32 cellular contexts compared by ENCODE assay signal in the genomic region with DNA sequence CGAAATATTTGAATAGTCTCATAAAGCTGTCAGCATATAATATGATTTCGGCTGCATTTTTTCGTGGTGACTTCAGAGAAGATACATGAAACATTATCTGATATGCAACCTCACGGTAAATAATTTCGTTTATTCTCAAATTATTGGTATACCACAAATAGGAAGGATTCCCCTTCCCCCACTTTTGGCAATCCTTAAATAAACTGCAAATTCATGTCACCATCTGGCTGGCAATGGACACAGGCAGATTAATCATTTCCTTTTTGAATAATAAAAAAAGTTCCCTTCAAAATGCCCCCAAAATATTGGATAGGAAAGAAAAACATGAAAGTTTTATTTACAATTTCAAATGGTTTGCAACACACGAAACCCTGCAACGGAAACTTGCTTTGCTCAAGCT.
"Had no signal": no experiment of that assay in that cellular context is flagged by ENCODE, and none has a peak within 500 bp of the region (broad histone marks: within the 10 kb centered on the region; RNA-seq: fewer than 3 reads in every experiment).

No MANE protein-coding gene starts in this region.

- DNase-seq: activated CD4-positive, alpha-beta memory T cell treated with anti-CD3 and anti-CD28 coated beads, Interleukin-2, amount 10 ng/mL, durations not matched to agents 7 days and 5 days; activated CD4-positive, alpha-beta T cell treated with anti-CD3 and anti-CD28 coated beads for 1 hour; activated CD4-positive, alpha-beta T cell treated with anti-CD3 and anti-CD28 coated beads, Interleukin-2, amount 10 ng/mL, durations not matched to agents 7 days and 5 days; activated gamma-delta T cell treated with Interleukin-2 at 50 U/mL for 16 hours; activated naive CD8-positive, alpha-beta T cell treated with anti-CD3 and anti-CD28 coated beads, Interleukin-2, amount 50 U/mL, for 24 hours; activated T-cell treated with anti-CD3 and anti-CD28 coated beads, Interleukin-2, amount 50 U/mL, for 4 hours; dorsolateral prefrontal cortex; effector memory CD4-positive, alpha-beta T cell; erythroblast; heart right ventricle; kidney glomerular epithelial cell; lower lobe of right lung; naive B cell; nephron progenitor cell; pancreas; sigmoid colon; stimulated activated CD4-positive, alpha-beta T cell treated with anti-CD3 and anti-CD28 coated beads, Interleukin-1b, Interleukin-23, amount 100 ng/mL, for 48 hours; stimulated activated CD4-positive, alpha-beta T cell treated with anti-CD3 and anti-CD28 coated beads, Interleukin-4, amount 100 ng/mL, for 4 hours; stimulated activated CD8-positive, alpha-beta memory T cell treated with anti-CD3 and anti-CD28 coated beads, Interleukin-4, amount 100 ng/mL, for 48 hours; stimulated activated naive CD8-positive, alpha-beta T cell treated with anti-CD3 and anti-CD28 coated beads, Interleukin-15, amount 100 ng/mL, for 72 hours; thyroid gland; upper lobe of left lung had no signal

- FAIRE-seq: bronchial epithelial cell, colon, pancreas had no signal

- H3K36me3 ChIP-seq: heart right ventricle, lower lobe of right lung, neutrophil, pancreas, prostate gland, sigmoid colon, thyroid gland, upper lobe of left lung had no signal

- H3K27ac ChIP-seq: dorsolateral prefrontal cortex, lower lobe of right lung, neutrophil, pancreas, prostate gland, sigmoid colon, thyroid gland, upper lobe of left lung had no signal

- H3K27ac Mint-ChIP-seq: activated CD4-positive, alpha-beta memory T cell treated with anti-CD3 and anti-CD28 coated beads, Interleukin-2, amount 10 ng/mL, durations not matched to agents 7 days and 5 days; activated CD4-positive, alpha-beta T cell treated with anti-CD3 and anti-CD28 coated beads, Interleukin-2, amount 10 ng/mL, durations not matched to agents 7 days and 5 days; activated naive CD4-positive, alpha-beta T cell treated with anti-CD3 and anti-CD28 coated beads, Interleukin-2, amount 50 U/mL, for 24 hours; activated naive CD8-positive, alpha-beta T cell treated with anti-CD3 and anti-CD28 coated beads, Interleukin-2, amount 50 U/mL, for 24 hours; activated T-helper 17 cell treated with anti-CD3 and anti-CD28 coated beads, Interleukin-2, amount 50 U/mL, for 72 hours; naive B cell; nephron progenitor cell; stimulated activated memory B cell treated with anti-CD40 and anti-IgM and Interleukin-4, amounts not matched to agents 10 μg/mL and 1 μg/mL and 100 μg/mL, for 72 hours; stimulated activated naive CD8-positive, alpha-beta T cell treated with anti-CD3 and anti-CD28 coated beads, Interleukin-15, amount 100 ng/mL, for 72 hours had no signal

- ATAC-seq: activated naive CD8-positive, alpha-beta T cell treated with anti-CD3 and anti-CD28 coated beads, Interleukin-2, amount 50 U/mL, for 24 hours; activated T-cell treated with anti-CD3 and anti-CD28 coated beads, Interleukin-2, amount 50 U/mL, for 4 hours; activated T-helper 17 cell treated with anti-CD3 and anti-CD28 coated beads, Interleukin-2, amount 50 U/mL, for 72 hours; heart right ventricle; left lobe of liver; lower lobe of right lung; pancreas; stimulated activated memory B cell treated with anti-CD40 and anti-IgM and Interleukin-4, amounts not matched to agents 10 μg/mL and 1 μg/mL and 100 μg/mL, for 72 hours; stimulated activated naive CD8-positive, alpha-beta T cell treated with anti-CD3 and anti-CD28 coated beads, Interleukin-15, amount 100 ng/mL, for 72 hours had no signal

- H3K9me3 ChIP-seq: lower lobe of right lung, neutrophil, pancreas, prostate gland, sigmoid colon, thyroid gland, upper lobe of left lung had no signal

- H3K4me3 ChIP-seq: dorsolateral prefrontal cortex, heart right ventricle, lower lobe of right lung, pancreas, prostate gland, sigmoid colon, smooth muscle cell, thyroid gland, upper lobe of left lung had no signal

- H3K36me3 Mint-ChIP-seq: activated naive CD4-positive, alpha-beta T cell treated with anti-CD3 and anti-CD28 coated beads, Interleukin-2, amount 50 U/mL, for 24 hours; naive B cell; stimulated activated memory B cell treated with anti-CD40 and anti-IgM and Interleukin-4, amounts not matched to agents 10 μg/mL and 1 μg/mL and 100 μg/mL, for 72 hours had no signal

- H3K4me3 Mint-ChIP-seq: activated CD4-positive, alpha-beta memory T cell treated with anti-CD3 and anti-CD28 coated beads, Interleukin-2, amount 10 ng/mL, durations not matched to agents 7 days and 5 days; activated CD4-positive, alpha-beta T cell treated with anti-CD3 and anti-CD28 coated beads, Interleukin-2, amount 10 ng/mL, durations not matched to agents 7 days and 5 days; activated naive CD4-positive, alpha-beta T cell treated with anti-CD3 and anti-CD28 coated beads, Interleukin-2, amount 50 U/mL, for 24 hours; activated naive CD8-positive, alpha-beta T cell treated with anti-CD3 and anti-CD28 coated beads, Interleukin-2, amount 50 U/mL, for 24 hours; activated T-cell treated with anti-CD3 and anti-CD28 coated beads, Interleukin-2, amount 50 U/mL, for 4 hours; activated T-helper 17 cell treated with anti-CD3 and anti-CD28 coated beads, Interleukin-2, amount 50 U/mL, for 72 hours; central memory CD8-positive, alpha-beta T cell; nephron progenitor cell; stimulated activated memory B cell treated with anti-CD40 and anti-IgM and Interleukin-4, amounts not matched to agents 10 μg/mL and 1 μg/mL and 100 μg/mL, for 72 hours; stimulated activated naive CD8-positive, alpha-beta T cell treated with anti-CD3 and anti-CD28 coated beads, Interleukin-15, amount 100 ng/mL, for 72 hours had no signal

- H3K27me3 ChIP-seq: dorsolateral prefrontal cortex, heart right ventricle, neutrophil, pancreas, sigmoid colon, thyroid gland, upper lobe of left lung had no signal

- H3K4me2 ChIP-seq: smooth muscle cell had no signal

- H3K27me3 Mint-ChIP-seq: activated CD4-positive, alpha-beta memory T cell treated with anti-CD3 and anti-CD28 coated beads, Interleukin-2, amount 10 ng/mL, durations not matched to agents 7 days and 5 days; activated CD4-positive, alpha-beta T cell treated with anti-CD3 and anti-CD28 coated beads, Interleukin-2, amount 10 ng/mL, durations not matched to agents 7 days and 5 days; activated naive CD4-positive, alpha-beta T cell treated with anti-CD3 and anti-CD28 coated beads, Interleukin-2, amount 50 U/mL, for 24 hours; activated naive CD8-positive, alpha-beta T cell treated with anti-CD3 and anti-CD28 coated beads, Interleukin-2, amount 50 U/mL, for 24 hours; activated T-helper 17 cell treated with anti-CD3 and anti-CD28 coated beads, Interleukin-2, amount 50 U/mL, for 72 hours; central memory CD8-positive, alpha-beta T cell; naive B cell; stimulated activated memory B cell treated with anti-CD40 and anti-IgM and Interleukin-4, amounts not matched to agents 10 μg/mL and 1 μg/mL and 100 μg/mL, for 72 hours; stimulated activated naive CD8-positive, alpha-beta T cell treated with anti-CD3 and anti-CD28 coated beads, Interleukin-15, amount 100 ng/mL, for 72 hours had no signal

- H3K4me1 Mint-ChIP-seq: activated CD4-positive, alpha-beta memory T cell treated with anti-CD3 and anti-CD28 coated beads, Interleukin-2, amount 10 ng/mL, durations not matched to agents 7 days and 5 days; activated CD4-positive, alpha-beta T cell treated with anti-CD3 and anti-CD28 coated beads, Interleukin-2, amount 10 ng/mL, durations not matched to agents 7 days and 5 days; activated naive CD4-positive, alpha-beta T cell treated with anti-CD3 and anti-CD28 coated beads, Interleukin-2, amount 50 U/mL, for 24 hours; activated naive CD8-positive, alpha-beta T cell treated with anti-CD3 and anti-CD28 coated beads, Interleukin-2, amount 50 U/mL, for 24 hours; activated T-helper 17 cell treated with anti-CD3 and anti-CD28 coated beads, Interleukin-2, amount 50 U/mL, for 72 hours; central memory CD8-positive, alpha-beta T cell; naive B cell; stimulated activated memory B cell treated with anti-CD40 and anti-IgM and Interleukin-4, amounts not matched to agents 10 μg/mL and 1 μg/mL and 100 μg/mL, for 72 hours; stimulated activated naive CD8-positive, alpha-beta T cell treated with anti-CD3 and anti-CD28 coated beads, Interleukin-15, amount 100 ng/mL, for 72 hours had no signal

- H3K4me1 ChIP-seq: lower lobe of right lung, pancreas, prostate gland, thyroid gland, upper lobe of left lung had no signal

- H3K9me3 Mint-ChIP-seq: activated T-helper 17 cell treated with anti-CD3 and anti-CD28 coated beads, Interleukin-2, amount 50 U/mL, for 72 hours had no signal
